19 cellular contexts compared by ENCODE assay signal in genomic region chr15:70406624-70407390, GRCh38.
DNase-seq lines count a peak whose midpoint lies in the region; ATAC-seq, FAIRE-seq and TF ChIP-seq lines count a peak whose summit lies in the region.
"Had no signal": no experiment of that assay in that cellular context is flagged by ENCODE, and none has a peak within 500 bp of the region (broad histone marks: within the 10 kb centered on the region; RNA-seq: fewer than 3 reads in every experiment).

No MANE protein-coding gene starts in this region.

- TF ChIP-seq CTCF in liver (IDR thresholded peaks at IDR 0.05; ENCODE audit: low read depth, low read length, missing input control): no peak
- no peak for TF ChIP-seq CTCF in HepG2 (CRISPR knock-in tag; IDR thresholded peaks at IDR 0.05)
- no peak for TF ChIP-seq CTCF in endodermal cell (conservative IDR thresholded peaks at IDR 0.05)
- TF ChIP-seq CTCF in nephron (IDR thresholded peaks at IDR 0.05; ENCODE audit: unreplicated experiment in 3 of 3): no peak
- TF ChIP-seq CTCF in Calu3 (IDR thresholded peaks at IDR 0.05; ENCODE audit: unreplicated experiment): no peak
- no peak for TF ChIP-seq CTCF in GM13977 (IDR thresholded peaks at IDR 0.05; ENCODE audit: extremely low read depth, insufficient read depth, missing control alignments)

- H3K27me3 ChIP-seq in liver (ENCODE audit: control insufficient read depth in 4 of 4, insufficient read depth in 4 of 4, low read length in 3 of 4) (no peaks in the 10 kb centered on the region), HepG2 (ENCODE audit: control insufficient read depth in 1 of 2, insufficient read depth in 2 of 2, low read length in 2 of 2) (peaks cover 0 to 7% of the 10 kb centered on the region in 2 experiments; a peak in 1 of 5 replicates), endodermal cell (ENCODE audit: control insufficient read depth, insufficient read depth, low read length, poor library complexity, severe bottlenecking) (peaks cover 6% of the 10 kb centered on the region)
- H3K27me3 ChIP-seq: Peyer's patch had no signal

- no peak for TF ChIP-seq POLR2A in HepG2 (IDR thresholded peaks at IDR 0.05; ENCODE audit: insufficient read depth in 1 of 2, low read depth in 2 of 2, low read length in 2 of 2)

- peak overlapping the region; percentile 48 to 57 for H3K27ac ChIP-seq in liver (ENCODE audit: low read depth in 1 of 2, low read length in 2 of 2)
- no peak overlapping the region for H3K27ac ChIP-seq in HepG2 (ENCODE audit: extremely low read length, insufficient read depth, low read length)
- no peak overlapping the region for H3K27ac ChIP-seq in endodermal cell (ENCODE audit: low read depth, low read length)
- H3K27ac ChIP-seq: Peyer's patch had no signal

- H3K27ac Mint-ChIP-seq in endodermal cell: peak overlapping the region; percentile 9
- H3K27ac Mint-ChIP-seq in nephron: peak overlapping the region; percentile 78 to 90 (median 84)
- H3K27ac Mint-ChIP-seq in Calu3 (ENCODE audit: unreplicated experiment): no peak overlapping the region
- H3K27ac Mint-ChIP-seq: B cell had no signal

- 70% methylated on average over 11 of the region's 11 CpGs for WGBS in liver
- WGBS in HepG2 (ENCODE audit: low lambda C conversion rate): 45% methylated on average over 9 of the region's 11 CpGs
- 55 to 73% methylated on average over 5 to 11 of the region's 11 CpGs for WGBS in endodermal cell (ENCODE audit: insufficient coverage in 1 of 2, insufficient read length in 1 of 2), 2 experiments

- no peak overlapping the region for H3K4me3 Mint-ChIP-seq in endodermal cell
- peak overlapping the region in 2 of 3 experiments; percentile 7 to 26 for H3K4me3 Mint-ChIP-seq in nephron
- no peak overlapping the region for H3K4me3 Mint-ChIP-seq in Calu3 (ENCODE audit: low read depth, unreplicated experiment)
- H3K4me3 Mint-ChIP-seq: B cell had no signal

- peaks cover 0 to 4% (median 0%) of the 10 kb centered on the region in 4 donors for H3K9me3 ChIP-seq in liver (ENCODE audit: control insufficient read depth in 4 of 4, low read length in 3 of 4)
- H3K9me3 ChIP-seq in HepG2 (ENCODE audit: low read length): no peaks in the 10 kb centered on the region
- peaks cover 26% of the 10 kb centered on the region for H3K9me3 ChIP-seq in endodermal cell (ENCODE audit: control insufficient read depth, low read length)

- no peak overlapping the region for H3K4me2 ChIP-seq in HepG2 (ENCODE audit: low read depth, low read length)

- POLR2A ChIA-PET in HepG2 (lab: Yijun Ruan, JAX): no interaction called here

- intact Hi-C loops in HepG2 (cut with micrococcal nuclease; ENCODE audit: unreplicated experiment): no loop called here
- intact Hi-C loops in Calu3 (cut with micrococcal nuclease; ENCODE audit: unreplicated experiment): no loop called here

- no peak for ATAC-seq in HepG2
- ATAC-seq: HCT116 had no signal

- H3K4me3 ChIP-seq in liver (ENCODE audit: low read depth in 1 of 3, low read length in 3 of 3): no peak overlapping the region
- no peak overlapping the region for H3K4me3 ChIP-seq in HepG2 (replicated peaks in 1 of 3; ENCODE audit: insufficient read depth in 1 of 3, low read depth in 2 of 3, low read length in 3 of 3)
- H3K4me3 ChIP-seq in endodermal cell (ENCODE audit: low read length): no peak overlapping the region
- H3K4me3 ChIP-seq: Peyer's patch had no signal

- TF ChIP-seq EP300 in HepG2 (IDR thresholded peaks at IDR 0.05; ENCODE audit: low read depth in 2 of 2, low read length in 2 of 2): no peak
- no peak for TF ChIP-seq EP300 in HepG2 (CRISPR knock-in tag; IDR thresholded peaks at IDR 0.05; ENCODE audit: borderline replicate concordance)

- DNase-seq in HepG2 (ENCODE audit: low spot score): no peak
- DNase-seq in endodermal cell: no peak
- no peak for DNase-seq in Calu3
- no peak for DNase-seq in NCI-H82 (lab: John Stamatoyannopoulos, UW)
- no peak for DNase-seq in GM13977 (ENCODE audit: low spot score)
- DNase-seq in SK-N-DZ (ENCODE audit: low spot score): no peak
- DNase-seq: DMS 273 treated with DMSO at 0.1 percent for 48 hours; DND-41; KG1; MV-4-11; NCI-H1436 treated with DMSO at 0.1 percent for 48 hours; NCI-H2029 treated with DMSO at 0.1 percent for 48 hours; NK-92 treated with Interleukin-12 subunit alpha and Interleukin-12 subunit beta, amount 100 ng/mL, for 24 hours had no signal

- no peak for FAIRE-seq in HepG2 (lab: Jason Lieb, UNC)
- FAIRE-seq: G401.6 had no signal

- H2AFZ ChIP-seq in HepG2 (ENCODE audit: low read length): no peak overlapping the region

- in situ Hi-C loops in HepG2 (cut with HindIII; ENCODE audit: extremely low pct_ligation_motif_present, low pct_unique_long_range_greater_than_20kb) (no loop called here), GM13977 (cut with MboI; ENCODE audit: low pct_unique_long_range_greater_than_20kb, low sequenced_read_pairs, unreplicated experiment) (no loop called here)

- H3K79me2 ChIP-seq in HepG2 (ENCODE audit: insufficient read depth, low read length): no peaks in the 10 kb centered on the region

- H3K27me3 Mint-ChIP-seq in endodermal cell (ENCODE audit: insufficient read depth): peaks cover 7% of the 10 kb centered on the region
- peaks cover 18% of the 10 kb centered on the region for H3K27me3 Mint-ChIP-seq in nephron (ENCODE audit: low read depth)
- peaks cover 72% of the 10 kb centered on the region for H3K27me3 Mint-ChIP-seq in Calu3 (ENCODE audit: unreplicated experiment)

- H3K36me3 Mint-ChIP-seq in endodermal cell (ENCODE audit: low read depth) (no peaks in the 10 kb centered on the region), nephron (ENCODE audit: low read depth) (peaks cover 17% of the 10 kb centered on the region), Calu3 (ENCODE audit: insufficient read depth, unreplicated experiment) (no peaks in the 10 kb centered on the region)

- TF ChIP-seq RAD21 in liver (IDR thresholded peaks at IDR 0.05): peak; percentile 30 to 41
- no peak for TF ChIP-seq RAD21 in HepG2 (CRISPR knock-in tag; IDR thresholded peaks at IDR 0.05)

- H3K4me1 Mint-ChIP-seq in endodermal cell (peaks cover 4% of the 10 kb centered on the region), nephron (peaks cover 30% of the 10 kb centered on the region), Calu3 (ENCODE audit: low read depth, unreplicated experiment) (peaks cover 10% of the 10 kb centered on the region)
- H3K4me1 Mint-ChIP-seq: B cell had no signal

- H4K20me1 ChIP-seq in HepG2 (ENCODE audit: insufficient read depth, low read length): no peaks in the 10 kb centered on the region

- H3K9ac ChIP-seq in liver (ENCODE audit: low read depth in 1 of 2, low read length in 2 of 2): no peak overlapping the region
- H3K9ac ChIP-seq in HepG2 (ENCODE audit: insufficient read depth, low read depth, low read length): no peak overlapping the region
- H3K9ac ChIP-seq in endodermal cell (ENCODE audit: extremely low read depth, low read length, poor library complexity, severe bottlenecking): no peak overlapping the region

- H3K36me3 ChIP-seq in liver (ENCODE audit: control insufficient read depth in 4 of 4, insufficient read depth in 3 of 4, low read depth in 1 of 4, low read length in 3 of 4) (no peaks in the 10 kb centered on the region), HepG2 (replicated peaks in 1 of 2; ENCODE audit: control insufficient read depth in 1 of 2, insufficient read depth in 2 of 2, low read length in 2 of 2) (no peaks in the 10 kb centered on the region), endodermal cell (ENCODE audit: control insufficient read depth, insufficient read depth, low read length) (no peaks in the 10 kb centered on the region)
- H3K36me3 ChIP-seq: Peyer's patch had no signal

- no TSS peak for BruUV-seq in HepG2 (replicated peaks; lab: Mats Ljungman, UMichigan)
- BruUV-seq in Calu3 (replicated peaks; lab: Mats Ljungman, UMichigan): no TSS peak

- peaks cover 2 to 17% (median 11%) of the 10 kb centered on the region in 4 donors for H3K4me1 ChIP-seq in liver (ENCODE audit: control insufficient read depth in 4 of 4, insufficient read depth in 4 of 4, low read length in 3 of 4)
- H3K4me1 ChIP-seq in HepG2 (ENCODE audit: insufficient read depth, low read length): peaks cover 8% of the 10 kb centered on the region
- no peaks in the 10 kb centered on the region for H3K4me1 ChIP-seq in endodermal cell (ENCODE audit: control insufficient read depth, insufficient read depth, low read length)
- H3K4me1 ChIP-seq: Peyer's patch had no signal

- CTCF ChIA-PET in HepG2 (lab: Yijun Ruan, JAX; ENCODE audit: low intra/inter-chr PET ratio, low total read pairs) (no interaction called here), Calu3 (lab: Charles Lee) (interaction anchor here (0.6 kb wide), 1 partner anchor 433 kb away, joined by 3 read pairs; no protein-coding TSS in a partner anchor)

- H3K9me3 Mint-ChIP-seq in endodermal cell: peaks cover 23% of the 10 kb centered on the region
- H3K9me3 Mint-ChIP-seq in nephron: peaks cover 22% of the 10 kb centered on the region
- peaks cover 6% of the 10 kb centered on the region for H3K9me3 Mint-ChIP-seq in Calu3 (ENCODE audit: low read depth, unreplicated experiment)

TF ChIP-seq in liver, 16 proteins besides CTCF, POLR2A, EP300 and RAD21 (continues in another document):
- peak; percentile 33 for TF ChIP-seq MAX (IDR thresholded peaks at IDR 0.05)
- TF ChIP-seq JUND (IDR thresholded peaks at IDR 0.05): peak in 1 of 2 donors; percentile 54
- peak; percentile 35 for TF ChIP-seq FOXA2 (IDR thresholded peaks at IDR 0.05)
- no peak for TF ChIP-seq ATF3 (IDR thresholded peaks at IDR 0.05)
- TF ChIP-seq RXRA (IDR thresholded peaks at IDR 0.05): peak; percentile 65 to 85

TF ChIP-seq in HepG2, 621 proteins besides CTCF, POLR2A, EP300 and RAD21 (continues in another document):
- TF ChIP-seq NRL (CRISPR knock-in tag; IDR thresholded peaks at IDR 0.05; ENCODE audit: borderline replicate concordance) (no peak), ZNF788 (CRISPR knock-in tag; IDR thresholded peaks at IDR 0.05; ENCODE audit: borderline replicate concordance) (no peak), ZNF782 (CRISPR knock-in tag; IDR thresholded peaks at IDR 0.05; ENCODE audit: borderline replicate concordance) (no peak), SCMH1 (CRISPR knock-in tag; IDR thresholded peaks at IDR 0.05; ENCODE audit: borderline replicate concordance) (no peak), TRAFD1 (CRISPR knock-in tag; IDR thresholded peaks at IDR 0.05; ENCODE audit: borderline replicate concordance) (no peak)

Comparison
In these comparisons a context has a peak if more than half of its experiments do, and no peak if none do; other contexts are left out.
1. H3K27ac ChIP-seq: peak in liver (2 of 2); none in HepG2 (single experiment) and endodermal cell (single experiment).
2. H3K4me3 Mint-ChIP-seq: peak in nephron (2 of 3); none in endodermal cell (single experiment) and Calu3 (single experiment).